20 cellular contexts compared by ENCODE assay signal in genomic region chr20:53503517-53503919, GRCh38.
A peak's percentile ranks its signal among the peaks of the same experiment; 100 is the strongest.
DNase-seq lines count a peak whose midpoint lies in the region; ATAC-seq and TF ChIP-seq lines count a peak whose summit lies in the region.
"Had no signal": no experiment of that assay in that cellular context is flagged by ENCODE, and none has a peak within 500 bp of the region (broad histone marks: within the 10 kb centered on the region; RNA-seq: fewer than 3 reads in every experiment).

No MANE protein-coding gene starts in this region.

- no peak overlapping the region for H2AK5ac ChIP-seq in H9 (ENCODE audit: insufficient read length, low read length)

- no peaks in the 10 kb centered on the region for H3K4me1 ChIP-seq in H9 (ENCODE audit: insufficient read depth, low read length)
- no peaks in the 10 kb centered on the region for H3K4me1 ChIP-seq in iPS DF 6.9 (ENCODE audit: control insufficient read depth, insufficient read depth, low read length)
- no peaks in the 10 kb centered on the region for H3K4me1 ChIP-seq in rectal smooth muscle tissue (ENCODE audit: control insufficient read depth, insufficient read depth, low read length)
- H3K4me1 ChIP-seq: BLaER1 treated with 17β-estradiol and CSF1 and Interleukin-3, amounts not matched to agents 10 nM and 100 nM; left lung; parathyroid adenoma; spleen; suprapubic skin had no signal

- H3K27me3 Mint-ChIP-seq in H9 (ENCODE audit: low read depth), result no peaks in the 10 kb centered on the region
- H3K27me3 Mint-ChIP-seq: activated CD4-positive, alpha-beta T cell treated with anti-CD3 and anti-CD28 coated beads for 36 hours; activated CD8-positive, alpha-beta memory T cell treated with anti-CD3 and anti-CD28 coated beads, Interleukin-2, amount 10 ng/mL, durations not matched to agents 7 days and 5 days had no signal

- H3K18ac ChIP-seq in H9 (ENCODE audit: insufficient read length, low read depth, low read length), result peak overlapping the region; percentile 96

- WGBS in H9 (ENCODE audit: extremely low coverage, insufficient read length, low lambda C conversion rate), result no CpG with 5 or more reads among the region's 7 CpGs
- WGBS in iPS DF 6.9 (ENCODE audit: insufficient coverage, insufficient read length), result no CpG with 5 or more reads among the region's 7 CpGs

- no peak overlapping the region for H2BK5ac ChIP-seq in H9 (ENCODE audit: insufficient read length, low read length)

- H3K27me3 ChIP-seq in H9 (ENCODE audit: insufficient read depth, low read length) (no peaks in the 10 kb centered on the region), iPS DF 6.9 (ENCODE audit: control insufficient read depth, insufficient read depth, low read length) (no peaks in the 10 kb centered on the region), rectal smooth muscle tissue (ENCODE audit: control insufficient read depth, insufficient read depth, low read length) (no peaks in the 10 kb centered on the region)
- H3K27me3 ChIP-seq: BLaER1 treated with 17β-estradiol and CSF1 and Interleukin-3, amounts not matched to agents 10 nM and 100 nM; left lung; spleen; suprapubic skin had no signal

- H3K23me2 ChIP-seq in H9 (ENCODE audit: insufficient read length, low read depth, low read length, poor library complexity, severe bottlenecking), result no peaks in the 10 kb centered on the region

- no peak overlapping the region for H2BK12ac ChIP-seq in H9 (ENCODE audit: insufficient read length, low read depth, low read length)

- DNase-seq in H9 (no peak), NCI-H69 (lab: John Stamatoyannopoulos, UW) (peak; percentile 3), iPS DF 6.9 (ENCODE audit: low read depth, low spot score) (no peak), COR-L47 (lab: John Stamatoyannopoulos, UW) (no peak)
- no peak for DNase-seq in NK-92 treated with Interleukin-12 subunit alpha and Interleukin-12 subunit beta, amount 100 ng/mL, for 24 hours (lab: John Stamatoyannopoulos, UW)
- DNase-seq: activated CD4-positive, alpha-beta T cell treated with anti-CD3 and anti-CD28 coated beads for 36 hours; activated CD8-positive, alpha-beta memory T cell treated with anti-CD3 and anti-CD28 coated beads, Interleukin-2, amount 10 ng/mL, durations not matched to agents 7 days and 5 days; anterior cingulate cortex; DMS 273 treated with DMSO at 0.1 percent for 48 hours; hippocampal formation; left lung; NCI-H187 treated with DMSO at 0.1 percent for 48 hours; spleen; T1000 had no signal

- H3K56ac ChIP-seq in H9 (ENCODE audit: insufficient read length, low read depth, low read length), result no peak overlapping the region

- H3K36me3 Mint-ChIP-seq in H9 (ENCODE audit: insufficient read depth in 1 of 3, low read depth in 3 of 3), result peaks cover 0 to 16% (median 8%) of the 10 kb centered on the region in 3 experiments; a peak in 4 of 7 replicates
- H3K36me3 Mint-ChIP-seq: activated CD8-positive, alpha-beta memory T cell treated with anti-CD3 and anti-CD28 coated beads, Interleukin-2, amount 10 ng/mL, durations not matched to agents 7 days and 5 days had no signal

- peak overlapping the region; percentile 77 to 81 for H3K4me3 Mint-ChIP-seq in H9
- H3K4me3 Mint-ChIP-seq: activated CD4-positive, alpha-beta T cell treated with anti-CD3 and anti-CD28 coated beads for 36 hours; activated CD8-positive, alpha-beta memory T cell treated with anti-CD3 and anti-CD28 coated beads, Interleukin-2, amount 10 ng/mL, durations not matched to agents 7 days and 5 days had no signal

- no peak overlapping the region for H3T11ph ChIP-seq in H9 (ENCODE audit: low read length)

- H4K8ac ChIP-seq in H9 (replicated peaks; ENCODE audit: insufficient read length, low read depth, low read length), result peak overlapping the region; percentile 98

- peak overlapping the region; percentile 38 for H3K4me2 ChIP-seq in H9 (ENCODE audit: insufficient read depth, insufficient read length, low read length)
- H3K4me2 ChIP-seq: BLaER1 treated with 17β-estradiol and CSF1 and Interleukin-3, amounts not matched to agents 10 nM and 100 nM had no signal

- no peak overlapping the region for H3K23ac ChIP-seq in H9 (ENCODE audit: insufficient read length, low read depth, low read length)

- H2BK15ac ChIP-seq in H9 (ENCODE audit: low read depth, low read length), result no peak overlapping the region

- H2BK120ac ChIP-seq in H9 (ENCODE audit: low read depth, low read length, poor library complexity, severe bottlenecking), result no peak overlapping the region

- H4K5ac ChIP-seq in H9 (ENCODE audit: insufficient read length, low read depth, low read length), result peak overlapping the region; percentile 99

- H3K4me3 ChIP-seq in iPS DF 6.9 (ENCODE audit: low read length) (peak overlapping the region; percentile 6; the same call in 1 of the 2 replicates), rectal smooth muscle tissue (ENCODE audit: low read length) (peak overlapping the region; percentile 32)
- H3K4me3 ChIP-seq: BLaER1 treated with 17β-estradiol and CSF1 and Interleukin-3, amounts not matched to agents 10 nM and 100 nM; left lung; SK-N-MC; spleen; suprapubic skin had no signal

- ATAC-seq in GM18867 (IDR thresholded peaks at IDR 0.05; ENCODE audit: unreplicated experiment), result no peak
- ATAC-seq: activated CD4-positive, alpha-beta T cell treated with anti-CD3 and anti-CD28 coated beads for 36 hours; activated CD8-positive, alpha-beta memory T cell treated with anti-CD3 and anti-CD28 coated beads, Interleukin-2, amount 10 ng/mL, durations not matched to agents 7 days and 5 days; left lung had no signal

- H3K27ac Mint-ChIP-seq in H9, result peak overlapping the region; percentile 70 to 97 (median 95); a peak in 4 of 7 replicates
- H3K27ac Mint-ChIP-seq: activated CD4-positive, alpha-beta T cell treated with anti-CD3 and anti-CD28 coated beads for 36 hours; activated CD8-positive, alpha-beta memory T cell treated with anti-CD3 and anti-CD28 coated beads, Interleukin-2, amount 10 ng/mL, durations not matched to agents 7 days and 5 days had no signal

- H4K91ac ChIP-seq in H9 (ENCODE audit: insufficient read length, low read depth, low read length), result no peak overlapping the region

- no peak overlapping the region for H3K27ac ChIP-seq in H9 (ENCODE audit: insufficient read length, low read depth, low read length)
- H3K27ac ChIP-seq in iPS DF 6.9 (ENCODE audit: low read length), result no peak overlapping the region
- no peak overlapping the region for H3K27ac ChIP-seq in rectal smooth muscle tissue (ENCODE audit: low read depth, low read length)
- H3K27ac ChIP-seq: BLaER1 treated with 17β-estradiol and CSF1 and Interleukin-3, amounts not matched to agents 10 nM and 100 nM; left lung; parathyroid adenoma; SK-N-MC; spleen; suprapubic skin had no signal

- H3K9me3 ChIP-seq in H9 (ENCODE audit: control insufficient read depth, low read depth, low read length), result no peaks in the 10 kb centered on the region
- H3K9me3 ChIP-seq in iPS DF 6.9 (ENCODE audit: control insufficient read depth, insufficient read depth, low read length), result no peaks in the 10 kb centered on the region
- H3K9me3 ChIP-seq: left lung, spleen, suprapubic skin had no signal

- no peaks in the 10 kb centered on the region for H3K79me1 ChIP-seq in H9 (ENCODE audit: insufficient read depth, low read depth, low read length, poor library complexity, severe bottlenecking)

- no peak overlapping the region for H2BK20ac ChIP-seq in H9 (ENCODE audit: low read depth, low read length, poor library complexity, severe bottlenecking)

- H3K9ac ChIP-seq in H9 (ENCODE audit: extremely low read depth, insufficient read length, low read length) (peak overlapping the region; percentile 51), rectal smooth muscle tissue (ENCODE audit: low read length) (no peak overlapping the region)
- H3K9ac ChIP-seq: BLaER1 treated with 17β-estradiol and CSF1 and Interleukin-3, amounts not matched to agents 10 nM and 100 nM; parathyroid adenoma had no signal

- H3K79me2 ChIP-seq in H9 (ENCODE audit: insufficient read depth, low read length), result no peaks in the 10 kb centered on the region
- H3K79me2 ChIP-seq: parathyroid adenoma had no signal

- no peaks in the 10 kb centered on the region for H3K36me3 ChIP-seq in iPS DF 6.9 (ENCODE audit: control insufficient read depth, insufficient read depth, low read length)
- H3K36me3 ChIP-seq in rectal smooth muscle tissue (ENCODE audit: control insufficient read depth, insufficient read depth, low read length), result no peaks in the 10 kb centered on the region
- H3K36me3 ChIP-seq: BLaER1 treated with 17β-estradiol and CSF1 and Interleukin-3, amounts not matched to agents 10 nM and 100 nM; left lung; spleen; suprapubic skin had no signal

- H3K14ac ChIP-seq in H9 (ENCODE audit: insufficient read depth, low read length), result no peak overlapping the region

- no peaks in the 10 kb centered on the region for H4K20me1 ChIP-seq in H9 (ENCODE audit: control insufficient read depth, insufficient read depth, insufficient read length)
- H4K20me1 ChIP-seq: BLaER1 treated with 17β-estradiol and CSF1 and Interleukin-3, amounts not matched to agents 10 nM and 100 nM had no signal

- no peak overlapping the region for H2AFZ ChIP-seq in H9 (ENCODE audit: low read length)
- H2AFZ ChIP-seq: parathyroid adenoma had no signal

- peaks cover 0 to 14% of the 10 kb centered on the region in 2 experiments; a peak in 3 of 4 replicates for H3K4me1 Mint-ChIP-seq in H9
- H3K4me1 Mint-ChIP-seq: activated CD4-positive, alpha-beta T cell treated with anti-CD3 and anti-CD28 coated beads for 36 hours; activated CD8-positive, alpha-beta memory T cell treated with anti-CD3 and anti-CD28 coated beads, Interleukin-2, amount 10 ng/mL, durations not matched to agents 7 days and 5 days had no signal

- peaks cover 1 to 2% of the 10 kb centered on the region in 2 experiments; a peak in 2 of 5 replicates for H3K9me3 Mint-ChIP-seq in H9

- no peak for TF ChIP-seq CTCF in H9 (conservative IDR thresholded peaks at IDR 0.05)

- no peak overlapping the region for H3K4ac ChIP-seq in H9 (ENCODE audit: low read depth, low read length)
